Comparison of ENCODE assay signal across 23 cellular contexts in genomic region chr9:5041390-5042115, GRCh38.
"Had no signal": no experiment of that assay in that cellular context is flagged by ENCODE, and none has a peak within 500 bp of the region (broad histone marks: within the 10 kb centered on the region; RNA-seq: fewer than 3 reads in every experiment).

No MANE protein-coding gene starts in this region.

- H3K27me3 ChIP-seq: breast epithelium, esophagus squamous epithelium, heart right ventricle, neutrophil, tibial nerve had no signal

- ATAC-seq: activated CD4-positive, CD25-positive, alpha-beta regulatory T cell treated with anti-CD3 and anti-CD28 coated beads, Interleukin-2, amount 50 U/mL, for 24 hours; activated CD8-positive, alpha-beta T cell treated with anti-CD3 and anti-CD28 coated beads, Interleukin-2, amount 10 ng/mL, durations not matched to agents 7 days and 5 days; effector memory CD8-positive, alpha-beta T cell; left colon; natural killer cell; stimulated activated naive CD8-positive, alpha-beta T cell treated with anti-CD3 and anti-CD28 coated beads, Interleukin-15, Interleukin-2, amounts not matched to agents 100 U/mL and 50 U/mL, for 24 hours; T-cell had no signal

- H3K4me3 Mint-ChIP-seq: activated CD4-positive, alpha-beta T cell treated with anti-CD3 and anti-CD28 coated beads, Interleukin-2, amount 10 ng/mL, durations not matched to agents 7 days and 5 days; activated CD8-positive, alpha-beta T cell treated with anti-CD3 and anti-CD28 coated beads, Interleukin-2, amount 10 ng/mL, durations not matched to agents 7 days and 5 days; activated naive CD4-positive, alpha-beta T cell treated with anti-CD3 and anti-CD28 coated beads, Interleukin-2, amount 10 ng/mL, durations not matched to agents 7 days and 5 days; natural killer cell; T-cell had no signal

- H3K9me3 Mint-ChIP-seq: effector memory CD8-positive, alpha-beta T cell; natural killer cell had no signal

- H3K27ac ChIP-seq: breast epithelium, esophagus squamous epithelium, lower lobe of right lung, neutrophil, parathyroid adenoma, tibial nerve had no signal

- DNase-seq: activated CD4-positive, alpha-beta T cell treated with anti-CD3 and anti-CD28 coated beads, Interleukin-2, amount 10 ng/mL, durations not matched to agents 7 days and 5 days; activated CD8-positive, alpha-beta memory T cell treated with anti-CD3 and anti-CD28 coated beads, Interleukin-2, amount 50 U/mL, for 4 hours; activated CD8-positive, alpha-beta T cell treated with anti-CD3 and anti-CD28 coated beads, Interleukin-2, amount 10 ng/mL, durations not matched to agents 7 days and 5 days; activated effector memory CD4-positive, alpha-beta T cell treated with Interleukin-2 at 50 U/mL for 16 hours; activated naive CD4-positive, alpha-beta T cell treated with anti-CD3 and anti-CD28 coated beads, Interleukin-2, amount 10 ng/mL, durations not matched to agents 7 days and 5 days; activated T-cell treated with anti-CD3 and anti-CD28 coated beads, Interleukin-2, amount 50 U/mL, for 48 hours; dermis blood vessel endothelial cell; effector memory CD8-positive, alpha-beta T cell; esophagus squamous epithelium; heart right ventricle; left colon; lower lobe of right lung; natural killer cell; retina; stimulated activated naive CD8-positive, alpha-beta T cell treated with anti-CD3 and anti-CD28 coated beads, Interleukin-15, Interleukin-2, amounts not matched to agents 100 U/mL and 50 U/mL, for 24 hours; substantia nigra; T-cell; T-helper 9 cell had no signal

- H3K27ac Mint-ChIP-seq: activated CD4-positive, alpha-beta T cell treated with anti-CD3 and anti-CD28 coated beads, Interleukin-2, amount 10 ng/mL, durations not matched to agents 7 days and 5 days; activated CD8-positive, alpha-beta T cell treated with anti-CD3 and anti-CD28 coated beads, Interleukin-2, amount 10 ng/mL, durations not matched to agents 7 days and 5 days; effector memory CD8-positive, alpha-beta T cell; natural killer cell; T-cell had no signal

- H3K9me3 ChIP-seq: neutrophil had no signal

- H3K4me3 ChIP-seq: breast epithelium, esophagus squamous epithelium, lower lobe of right lung, tibial nerve had no signal

- H3K4me1 ChIP-seq: breast epithelium, esophagus squamous epithelium, lower lobe of right lung, parathyroid adenoma, tibial nerve had no signal

- H3K27me3 Mint-ChIP-seq: activated CD4-positive, alpha-beta T cell treated with anti-CD3 and anti-CD28 coated beads, Interleukin-2, amount 10 ng/mL, durations not matched to agents 7 days and 5 days; activated naive CD4-positive, alpha-beta T cell treated with anti-CD3 and anti-CD28 coated beads, Interleukin-2, amount 10 ng/mL, durations not matched to agents 7 days and 5 days; effector memory CD8-positive, alpha-beta T cell; T-cell had no signal

- H3K36me3 Mint-ChIP-seq: natural killer cell had no signal
